In genomic region chr1:108865316-108865910, GRCh38 we compare ENCODE assay signal across 24 cellular contexts. TPM values are rescaled to one million over a fixed set of nuclear protein-coding genes. Genes with fewer than 3 reads are reported as not detected.
DNase-seq lines count a peak whose midpoint lies in the region; ATAC-seq and TF ChIP-seq lines count a peak whose summit lies in the region.
"Had no signal": no experiment of that assay in that cellular context is flagged by ENCODE, and none has a peak within 500 bp of the region (broad histone marks: within the 10 kb centered on the region; RNA-seq: fewer than 3 reads in every experiment).

No MANE protein-coding gene starts in this region.

- peak overlapping the region; percentile 62 for H3K14ac ChIP-seq in trophoblast cell (ENCODE audit: low read length)

- no peak for TF ChIP-seq CTCF in GM23338 (conservative IDR thresholded peaks at IDR 0.05; ENCODE audit: low read depth in 2 of 2)

- peaks cover 4% of the 10 kb centered on the region for H3K79me1 ChIP-seq in trophoblast cell (ENCODE audit: low read length)

- no peaks in the 10 kb centered on the region for H4K20me1 ChIP-seq in GM23338 (replicated peaks; ENCODE audit: insufficient read depth)

- H2BK12ac ChIP-seq in trophoblast cell (ENCODE audit: low read length), result no peak overlapping the region

- peak overlapping the region; percentile 47 for H4K91ac ChIP-seq in trophoblast cell (ENCODE audit: low read depth, low read length)

- peak overlapping the region; percentile 56 for H2BK120ac ChIP-seq in trophoblast cell (ENCODE audit: insufficient read depth, low read length, poor library complexity)

- H2BK5ac ChIP-seq in trophoblast cell (ENCODE audit: low read depth, low read length, poor library complexity), result peak overlapping the region; percentile 54

- H3K36me3 ChIP-seq in GM23338 (ENCODE audit: insufficient read depth) (no peaks in the 10 kb centered on the region), trophoblast cell (ENCODE audit: control insufficient read depth in 1 of 2, insufficient read depth in 2 of 2, low read length in 2 of 2) (no peaks in the 10 kb centered on the region)
- H3K36me3 ChIP-seq: Peyer's patch, stomach, tibial nerve had no signal

- no peaks in the 10 kb centered on the region for H3K9me3 Mint-ChIP-seq in GM23338
- H3K9me3 Mint-ChIP-seq: neural crest cell had no signal

- H4K12ac ChIP-seq in trophoblast cell (ENCODE audit: low read depth, low read length), result no peak overlapping the region

- H3K27ac ChIP-seq in GM23338 (ENCODE audit: low read depth) (no peak overlapping the region), trophoblast cell (ENCODE audit: low read depth, low read length) (peak overlapping the region; percentile 1)
- H3K27ac ChIP-seq: HL-60, Peyer's patch, stomach, tibial nerve had no signal

- H3K36me3 Mint-ChIP-seq in GM23338 (ENCODE audit: low read depth), result no peaks in the 10 kb centered on the region
- H3K36me3 Mint-ChIP-seq: CD4-positive, CD25-positive, alpha-beta regulatory T cell had no signal

- 0 out of 2 replicates have a peak, but pooled peaks cover 4% of the 10 kb centered on the region for H3K9me2 ChIP-seq in GM23338 (ENCODE audit: insufficient read depth)

- H3K4me1 ChIP-seq in GM23338 (ENCODE audit: insufficient read depth), result peaks cover 13% of the 10 kb centered on the region
- peaks cover 0 to 5% of the 10 kb centered on the region in 2 experiments for H3K4me1 ChIP-seq in trophoblast cell (ENCODE audit: control insufficient read depth in 1 of 2, insufficient read depth in 2 of 2, low read length in 2 of 2)
- H3K4me1 ChIP-seq: stomach, tibial nerve had no signal

- H3K27me3 ChIP-seq in GM23338 (ENCODE audit: insufficient read depth), result no peaks in the 10 kb centered on the region
- H3K27me3 ChIP-seq in trophoblast cell (ENCODE audit: insufficient read depth, low read length), result no peaks in the 10 kb centered on the region
- H3K27me3 ChIP-seq: Peyer's patch, stomach, tibial nerve had no signal

- 0 out of 2 replicates have a peak, but pooled peaks cover 4% of the 10 kb centered on the region for H3F3A ChIP-seq in GM23338 (replicated peaks; ENCODE audit: low read depth)

- H3K4me1 Mint-ChIP-seq in GM23338, result peaks cover 9% of the 10 kb centered on the region; the same call in 2 of the 3 replicates
- H3K4me1 Mint-ChIP-seq: neural crest cell had no signal

- H3K9me3 ChIP-seq in trophoblast cell (ENCODE audit: insufficient read depth, low read depth, low read length), result no peaks in the 10 kb centered on the region
- H3K9me3 ChIP-seq: Peyer's patch, stomach, tibial nerve had no signal

- no peak overlapping the region for H3K4me3 Mint-ChIP-seq in GM23338
- H3K4me3 Mint-ChIP-seq: activated CD8-positive, alpha-beta T cell treated with anti-CD3 and anti-CD28 coated beads, Interleukin-2, amount 10 ng/mL, durations not matched to agents 7 days and 5 days; CD4-positive, CD25-positive, alpha-beta regulatory T cell; neural crest cell had no signal

- no peak overlapping the region for H3K4me3 ChIP-seq in GM23338
- no peak overlapping the region for H3K4me3 ChIP-seq in trophoblast cell (ENCODE audit: low read depth, low read length)
- H3K4me3 ChIP-seq: Peyer's patch, stomach, tibial nerve had no signal

- peaks cover 4% of the 10 kb centered on the region for H3K27me3 Mint-ChIP-seq in GM23338 (ENCODE audit: insufficient read depth, low read depth, poor library complexity)

- no CpG with 5 or more reads among the region's 4 CpGs for WGBS in trophoblast cell (ENCODE audit: extremely low coverage, insufficient coverage, insufficient read length)

- 0 out of 2 replicates have a peak overlapping the region, but pooled peaks have one; percentile 23 for H2AFZ ChIP-seq in GM23338
- no peak overlapping the region for H2AFZ ChIP-seq in trophoblast cell (ENCODE audit: insufficient read depth, low read length, poor library complexity)

- DNase-seq in GM23338 (ENCODE audit: low spot score), result no peak
- DNase-seq in NCI-H2171 treated with DMSO at 0.1 percent for 48 hours (lab: John Stamatoyannopoulos, UW), result peak; percentile 90
- DNase-seq in trophoblast cell, result peak; percentile 30 to 75
- DNase-seq in OCI-M1 (lab: John Stamatoyannopoulos, UW), result no peak
- DNase-seq in activated gamma-delta T cell (lab: John Stamatoyannopoulos, UW), result no peak
- no peak for DNase-seq in MV-4-11 (lab: John Stamatoyannopoulos, UW)
- DNase-seq: activated CD4-positive, CD25-positive, alpha-beta regulatory T cell treated with anti-CD3 and anti-CD28 coated beads, Interleukin-2, amount 50 U/mL, for 72 hours; activated CD8-positive, alpha-beta T cell treated with anti-CD3 and anti-CD28 coated beads, Interleukin-2, amount 10 ng/mL, durations not matched to agents 7 days and 5 days; activated effector memory CD4-positive, alpha-beta T cell treated with Interleukin-2 at 50 U/mL for 16 hours; activated T-cell treated with anti-CD3 and anti-CD28 coated beads for 4 hours; CD4-positive, CD25-positive, alpha-beta regulatory T cell; cerebellar nuclear complex; effector CD8-positive, alpha-beta T cell; H7; NCI-H1092 treated with DMSO at 0.1 percent for 48 hours; NCI-H1930; NCI-H345; Peyer's patch; stomach; T-helper 1 cell had no signal

- no peak overlapping the region for H3K9ac ChIP-seq in trophoblast cell (ENCODE audit: low read length)

- no peaks in the 10 kb centered on the region for H3K79me2 ChIP-seq in GM23338 (replicated peaks; ENCODE audit: insufficient read depth)
- H3K79me2 ChIP-seq in trophoblast cell (ENCODE audit: control insufficient read depth, insufficient read depth, low read length, poor library complexity), result no peaks in the 10 kb centered on the region

- no peak overlapping the region for H3K23ac ChIP-seq in trophoblast cell (ENCODE audit: low read length)

- no peak overlapping the region for H3K4ac ChIP-seq in trophoblast cell (ENCODE audit: low read depth, low read length)

- H3K4me2 ChIP-seq in GM23338 (no peak overlapping the region), trophoblast cell (ENCODE audit: low read length) (no peak overlapping the region)

- no peak overlapping the region for H3K27ac Mint-ChIP-seq in GM23338
- H3K27ac Mint-ChIP-seq: activated CD8-positive, alpha-beta T cell treated with anti-CD3 and anti-CD28 coated beads, Interleukin-2, amount 10 ng/mL, durations not matched to agents 7 days and 5 days; CD4-positive, CD25-positive, alpha-beta regulatory T cell had no signal

- peak overlapping the region; percentile 45 for H4K8ac ChIP-seq in trophoblast cell (ENCODE audit: low read depth, low read length)

- no peak for ATAC-seq in GM23338
- ATAC-seq in esophagus mucosa, result peak; percentile 94
- ATAC-seq: activated CD8-positive, alpha-beta T cell treated with anti-CD3 and anti-CD28 coated beads, Interleukin-2, amount 10 ng/mL, durations not matched to agents 7 days and 5 days had no signal

- no peak overlapping the region for H2AK5ac ChIP-seq in trophoblast cell (ENCODE audit: low read length)

- H3K18ac ChIP-seq in trophoblast cell (ENCODE audit: low read length), result no peak overlapping the region

TF ChIP-seq in GM23338, 12 proteins besides CTCF, POLR2A, EP300 and RAD21:
- TF ChIP-seq EZH2 (IDR thresholded peaks at IDR 0.05; ENCODE audit: low read depth, unreplicated experiment), result no peak
- no peak for TF ChIP-seq ZNF114 (CRISPR knock-in tag; IDR thresholded peaks at IDR 0.05)

RNA-seq across cellular contexts. Expression of gene AKNAD1, which starts 8.5 kb away (rescaled TPM):
- not detected in 2 replicates for total RNA-seq in GM23338 (2014; rRNA removed; shearing (Covaris generic))
- not detected in 2 replicates for polyA plus RNA-seq in GM23338 (2016; fragmentation: Nextera tagmentation; extraction: Ambion mirVana)
- total RNA-seq in esophagus mucosa, result 1.00 TPM
- polyA plus RNA-seq in trophoblast cell (2013), result 0.19 and 0.26 TPM in 2 replicates
- total RNA-seq: activated CD8-positive, alpha-beta T cell treated with anti-CD3 and anti-CD28 coated beads, Interleukin-2, amount 10 ng/mL, durations not matched to agents 7 days and 5 days; CD4-positive, CD25-positive, alpha-beta regulatory T cell; H7; Peyer's patch had no signal
- polyA plus RNA-seq: CD4-positive, CD25-positive, alpha-beta regulatory T cell had no signal

RNA-seq across cellular contexts. Expression of gene GPSM2, which starts 11.4 kb away (rescaled TPM):
- total RNA-seq in GM23338 (2014; rRNA removed; shearing (Covaris generic)), result 11.2 and 14.1 TPM in 2 replicates
- 5.5 and 9.8 TPM in 2 replicates for polyA plus RNA-seq in GM23338 (2016; fragmentation: Nextera tagmentation; extraction: Ambion mirVana)
- 54.5 TPM for total RNA-seq in esophagus mucosa
- 33.5 and 33.8 TPM in 2 replicates for polyA plus RNA-seq in trophoblast cell (2013)

Comparison
In these comparisons a context has a peak if more than half of its experiments do, and no peak if none do; other contexts are left out.
1. DNase-seq: peak in NCI-H2171 treated with DMSO at 0.1 percent for 48 hours (single experiment) and trophoblast cell (2 of 2); none in GM23338 (single experiment), OCI-M1 (single experiment), activated gamma-delta T cell (single experiment) and MV-4-11 (single experiment).